8 cellular contexts compared by ENCODE assay signal in the genomic region with DNA sequence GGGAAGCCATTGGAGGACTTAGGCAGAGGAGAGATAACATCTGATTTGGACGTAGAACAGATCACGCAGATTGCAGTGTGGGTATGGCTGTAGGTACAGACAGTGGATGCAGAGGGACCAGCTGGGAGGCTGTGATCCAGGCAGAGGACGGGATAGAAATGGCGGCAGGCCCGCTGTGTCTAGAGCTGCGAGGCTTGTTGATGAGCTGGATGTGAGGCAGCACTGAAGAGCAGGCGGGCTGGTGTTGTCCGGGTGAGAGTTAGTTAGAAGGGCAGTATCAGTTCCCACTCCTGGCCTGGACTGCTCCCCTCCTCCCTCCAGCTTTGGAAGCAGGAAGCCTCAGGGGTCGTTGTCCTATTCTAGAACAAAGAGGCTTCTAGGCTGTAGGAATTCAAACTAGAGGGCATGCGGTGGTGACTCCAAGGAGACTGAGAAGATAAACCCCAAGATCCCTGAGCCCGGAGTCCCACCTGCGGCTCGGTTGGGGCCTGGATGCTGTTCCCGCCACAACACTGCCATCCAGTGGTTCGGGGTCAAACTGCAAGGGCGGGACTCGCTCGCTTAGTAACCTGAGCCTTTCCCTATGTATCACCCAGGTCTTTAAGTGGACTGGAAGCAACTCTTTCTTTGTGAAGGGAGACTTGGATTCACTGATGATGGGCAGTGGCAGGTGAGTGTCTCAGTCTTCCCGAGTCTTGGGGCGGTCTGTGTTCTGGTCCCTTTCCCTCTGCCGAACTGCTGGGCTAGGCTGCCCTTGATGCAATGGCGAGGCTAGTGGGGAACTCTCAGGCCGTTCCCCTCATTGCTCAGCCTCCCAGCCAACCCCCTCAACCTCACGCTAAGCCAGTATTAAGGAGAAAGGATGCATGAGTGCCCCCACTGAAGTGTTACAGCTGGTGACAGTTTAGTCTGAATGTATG. TPM values are rescaled to one million over a fixed set of nuclear protein-coding genes. Genes with fewer than 3 reads are reported as not detected.
DNase-seq lines count a peak whose midpoint lies in the region; ATAC-seq and TF ChIP-seq lines count a peak whose summit lies in the region.

No MANE protein-coding gene starts in this region.

- 22 to 46% methylated on average over 9 to 24 of the region's 24 CpGs for WGBS in upper lobe of left lung, 2 donors

- peak overlapping the region; percentile 66 for H2AFZ ChIP-seq in SU-DHL-6 (ENCODE audit: low read depth, low read length, severe bottlenecking)

- H3K4me2 ChIP-seq in SU-DHL-6 (ENCODE audit: low read depth, low read length, poor library complexity, severe bottlenecking), result peak overlapping the region; percentile 28

- no peak for TF ChIP-seq EP300 in upper lobe of left lung (IDR thresholded peaks at IDR 0.05)

- H3K79me2 ChIP-seq in SU-DHL-6 (ENCODE audit: insufficient read depth, low read length), result no peaks in the 10 kb centered on the region

- TF ChIP-seq CTCF in AG09309 (IDR thresholded peaks at IDR 0.05; ENCODE audit: control insufficient read depth, insufficient read depth, low read depth, low read length, missing control alignments), result peak; percentile 97
- TF ChIP-seq CTCF in SU-DHL-6 (IDR thresholded peaks at IDR 0.05; ENCODE audit: insufficient read depth, low read length, poor library complexity, severe bottlenecking), result peak; percentile 91
- peak; percentile 88 to 93 (median 89) for TF ChIP-seq CTCF in upper lobe of left lung (IDR thresholded peaks at IDR 0.05)

- H3K9me2 ChIP-seq in SU-DHL-6 (replicated peaks; ENCODE audit: insufficient read depth, low read length), result no peaks in the 10 kb centered on the region

- no peaks in the 10 kb centered on the region for H3F3A ChIP-seq in SU-DHL-6 (ENCODE audit: insufficient read depth)

- H3K27ac ChIP-seq in SU-DHL-6 (ENCODE audit: low read depth, low read length) (no peak overlapping the region), upper lobe of left lung (no peak overlapping the region)

- H3K4me3 ChIP-seq in AG09309 (ENCODE audit: control insufficient read depth, low read depth, low read length) (peak overlapping the region; percentile 31), SU-DHL-6 (ENCODE audit: insufficient read depth, low read length, poor library complexity, severe bottlenecking) (no peak overlapping the region), upper lobe of left lung (no peak overlapping the region)

- DNase-seq in AG09309 (ENCODE audit: low read depth) (peak; percentile 21), NCI-H128 (lab: John Stamatoyannopoulos, UW; ENCODE audit: unreplicated experiment) (peak; percentile 76), cardiac septum (ENCODE audit: low spot score) (peak; percentile 90), posterior cingulate gyrus (peak; percentile 72 to 97 (median 88)), upper lobe of left lung (peak in 1 of 2 donors; percentile 77)
- peak; percentile 75 for DNase-seq in activated naive CD8-positive, alpha-beta T cell treated with anti-CD3 and anti-CD28 coated beads, Interleukin-2, amount 50 U/mL, for 16 hours (ENCODE audit: low read depth, low spot score)

- H4K20me1 ChIP-seq in SU-DHL-6 (ENCODE audit: low read depth, low read length), result no peaks in the 10 kb centered on the region

- peaks cover 4 to 8% (median 6%) of the 10 kb centered on the region in 4 donors for H3K4me1 ChIP-seq in upper lobe of left lung

- TF ChIP-seq POLR2A in upper lobe of left lung (IDR thresholded peaks at IDR 0.05), result no peak

- H3K27me3 ChIP-seq in SU-DHL-6 (ENCODE audit: low read length), result no peaks in the 10 kb centered on the region
- H3K27me3 ChIP-seq in upper lobe of left lung, result no peaks in the 10 kb centered on the region

- peak; percentile 57 for ATAC-seq in GM19372 (IDR thresholded peaks at IDR 0.05; ENCODE audit: low read depth, unreplicated experiment)
- peak; percentile 89 to 92 for ATAC-seq in upper lobe of left lung (ENCODE audit: low FRiP score in 2 of 2)

- H3K9ac ChIP-seq in SU-DHL-6 (ENCODE audit: low read length), result peak overlapping the region; percentile 31; the same call in 1 of the 2 replicates

- no peaks in the 10 kb centered on the region for H3K36me3 ChIP-seq in SU-DHL-6 (ENCODE audit: low read length)
- H3K36me3 ChIP-seq in upper lobe of left lung, result peaks cover 4 to 32% (median 23%) of the 10 kb centered on the region in 4 donors

- intact Hi-C loops in cardiac septum (cut with DNase I) (loop anchor here (5.0 kb wide), 1 partner anchor 280 kb away; a partner anchor contains a TSS), posterior cingulate gyrus (cut with DNase I) (loop anchor here (5.0 to 10.0 kb wide), 2 partner anchors 170 to 272 kb away; no protein-coding TSS in a partner anchor)

- no peaks in the 10 kb centered on the region for H3K9me3 ChIP-seq in SU-DHL-6 (ENCODE audit: insufficient read depth, low read length)
- H3K9me3 ChIP-seq in upper lobe of left lung, result no peaks in the 10 kb centered on the region

RNA-seq across cellular contexts. Expression of a gene that starts 11.2 kb away (rescaled TPM):
- total RNA-seq in cardiac septum (not detected), upper lobe of left lung (1 to 10 TPM in 1 of 6 donors, under 1 TPM in 2, not detected in 3; 0.31 to 1.3 (median 0.61) TPM)
